ENCODE assay signal across 8 cellular contexts in the genomic region with DNA sequence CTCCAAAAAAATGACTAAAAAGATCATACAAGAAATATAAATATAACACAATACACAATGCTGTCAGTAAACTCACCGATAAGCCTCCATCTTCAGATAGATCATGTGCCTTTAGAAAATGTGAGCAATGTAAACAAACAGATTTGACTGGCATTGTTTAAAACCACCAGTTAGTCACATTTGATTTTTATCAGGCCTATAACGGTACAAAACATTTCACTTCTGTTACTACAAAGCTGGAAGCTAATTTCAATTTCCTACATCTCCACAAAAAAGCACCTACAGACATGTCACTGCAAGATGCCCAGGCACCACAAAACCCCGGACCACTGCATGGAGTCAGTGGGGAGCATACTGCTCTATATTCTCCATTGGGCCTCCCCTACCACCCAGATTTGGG. TPM values are rescaled to one million over a fixed set of nuclear protein-coding genes. Genes with fewer than 3 reads are reported as not detected.
DNase-seq lines count a peak whose midpoint lies in the region; ATAC-seq and TF ChIP-seq lines count a peak whose summit lies in the region.

No MANE protein-coding gene starts in this region.

- H3K27me3 ChIP-seq in body of pancreas = no peaks in the 10 kb centered on the region
- H3K27me3 ChIP-seq in mesendoderm (ENCODE audit: insufficient read depth, low read length, poor library complexity) = no peaks in the 10 kb centered on the region

- H3K36me3 ChIP-seq in body of pancreas (replicated peaks in 1 of 2; ENCODE audit: insufficient read depth in 1 of 2, low read depth in 2 of 2) (no peaks in the 10 kb centered on the region), mesendoderm (ENCODE audit: control insufficient read depth, insufficient read depth, low read length) (no peaks in the 10 kb centered on the region)

- H4K5ac ChIP-seq in mesendoderm (ENCODE audit: low read length) = no peak overlapping the region

- H2BK5ac ChIP-seq in mesendoderm (ENCODE audit: low read length) = no peak overlapping the region

- peak overlapping the region; percentile 28 for H3K4me3 Mint-ChIP-seq in stimulated activated naive CD8-positive, alpha-beta T cell treated with anti-CD3 and anti-CD28 coated beads, Interleukin-15, Interleukin-2, amounts not matched to agents 100 ng/mL and 50 ng/mL, for 24 hours

- H3K79me1 ChIP-seq in mesendoderm (ENCODE audit: low read length) = peaks cover 2% of the 10 kb centered on the region

- H3K36me3 Mint-ChIP-seq in stimulated activated naive CD8-positive, alpha-beta T cell treated with anti-CD3 and anti-CD28 coated beads, Interleukin-15, Interleukin-2, amounts not matched to agents 100 ng/mL and 50 ng/mL, for 24 hours (ENCODE audit: low read depth) = no peaks in the 10 kb centered on the region

- peaks cover 2% of the 10 kb centered on the region for H3K79me2 ChIP-seq in mesendoderm (ENCODE audit: control insufficient read depth, insufficient read depth, low read length)

- H3K27ac ChIP-seq in body of pancreas (peak overlapping the region; percentile 20 to 80 (median 64)), mesendoderm (ENCODE audit: low read depth, low read length) (no peak overlapping the region)

- H3K4me3 ChIP-seq in body of pancreas (no peak overlapping the region), mesendoderm (ENCODE audit: low read length) (no peak overlapping the region)

- H4K8ac ChIP-seq in mesendoderm (ENCODE audit: low read depth, low read length) = no peak overlapping the region

- H3K4me1 Mint-ChIP-seq in stimulated activated naive CD8-positive, alpha-beta T cell treated with anti-CD3 and anti-CD28 coated beads, Interleukin-15, Interleukin-2, amounts not matched to agents 100 ng/mL and 50 ng/mL, for 24 hours (ENCODE audit: low read depth) = peaks cover 73% of the 10 kb centered on the region

- H3K9ac ChIP-seq in mesendoderm (ENCODE audit: low read length) = no peak overlapping the region

- no peak for DNase-seq in stimulated activated naive CD8-positive, alpha-beta T cell treated with anti-CD3 and anti-CD28 coated beads, Interleukin-15, Interleukin-2, amounts not matched to agents 100 U/mL and 50 U/mL, for 24 hours
- no peak for DNase-seq in body of pancreas
- no peak for DNase-seq in mesendoderm
- no peak for DNase-seq in midbrain (lab: John Stamatoyannopoulos, UW)
- no peak for DNase-seq in NCI-H2107 treated with DMSO at 0.1 percent for 48 hours (lab: John Stamatoyannopoulos, UW; ENCODE audit: unreplicated experiment)
- no peak for DNase-seq in DMS114 treated with DMSO at 0.1 percent for 48 hours (lab: John Stamatoyannopoulos, UW; ENCODE audit: unreplicated experiment)

- no peaks in the 10 kb centered on the region for H3K9me3 Mint-ChIP-seq in stimulated activated naive CD8-positive, alpha-beta T cell treated with anti-CD3 and anti-CD28 coated beads, Interleukin-15, Interleukin-2, amounts not matched to agents 100 ng/mL and 50 ng/mL, for 24 hours

- no peak for TF ChIP-seq POLR2A in body of pancreas (IDR thresholded peaks at IDR 0.05)

- no peak overlapping the region for H3K4ac ChIP-seq in mesendoderm (ENCODE audit: low read depth, low read length)

- intact Hi-C loops in body of pancreas (cut with DNase I) = no loop called here

- WGBS in body of pancreas, 2 donors = 8 to 9% methylated on average over 3 of the region's 3 CpGs
- WGBS in mesendoderm (ENCODE audit: extremely low coverage, insufficient coverage, low lambda C conversion rate) = no CpG with 5 or more reads among the region's 3 CpGs

- H2BK120ac ChIP-seq in mesendoderm (ENCODE audit: low read depth, low read length) = no peak overlapping the region

- no peak overlapping the region for H3K27ac Mint-ChIP-seq in stimulated activated naive CD8-positive, alpha-beta T cell treated with anti-CD3 and anti-CD28 coated beads, Interleukin-15, Interleukin-2, amounts not matched to agents 100 ng/mL and 50 ng/mL, for 24 hours

- no peak overlapping the region for H3K56ac ChIP-seq in mesendoderm (ENCODE audit: low read length)

- H2AK5ac ChIP-seq in mesendoderm (ENCODE audit: low read length) = no peak overlapping the region

- H3K4me1 ChIP-seq in body of pancreas = peaks cover 90% of the 10 kb centered on the region
- H3K4me1 ChIP-seq in mesendoderm (ENCODE audit: control insufficient read depth, low read depth, low read length) = peaks cover 6% of the 10 kb centered on the region

- ATAC-seq in stimulated activated naive CD8-positive, alpha-beta T cell treated with anti-CD3 and anti-CD28 coated beads, Interleukin-15, Interleukin-2, amounts not matched to agents 100 U/mL and 50 U/mL, for 24 hours = no peak
- ATAC-seq in body of pancreas = no peak
- no peak for ATAC-seq in HG03196 (IDR thresholded peaks at IDR 0.05; ENCODE audit: unreplicated experiment)

- no peaks in the 10 kb centered on the region for H3K9me3 ChIP-seq in body of pancreas

- no peak for TF ChIP-seq CTCF in body of pancreas (IDR thresholded peaks at IDR 0.05)

- no peaks in the 10 kb centered on the region for H3K27me3 Mint-ChIP-seq in stimulated activated naive CD8-positive, alpha-beta T cell treated with anti-CD3 and anti-CD28 coated beads, Interleukin-15, Interleukin-2, amounts not matched to agents 100 ng/mL and 50 ng/mL, for 24 hours

- H3K23ac ChIP-seq in mesendoderm (ENCODE audit: low read length) = no peak overlapping the region

- H2BK15ac ChIP-seq in mesendoderm (replicated peaks; ENCODE audit: low read depth) = no peak overlapping the region

- peak overlapping the region; percentile 30 for H3K18ac ChIP-seq in mesendoderm (ENCODE audit: low read length)

- no peak overlapping the region for H3K4me2 ChIP-seq in mesendoderm (ENCODE audit: low read length)

RNA-seq across cellular contexts. Expression of a gene that starts 18.9 kb away (rescaled TPM):
- total RNA-seq in body of pancreas = 10 to 100 TPM; 46.2 to 68.9 TPM
- 13.6 TPM for polyA plus RNA-seq in mesendoderm (2013, experiment 1 of 2)
- 13.0 TPM for polyA plus RNA-seq in mesendoderm (2013, experiment 2 of 2)
